Comparison of ENCODE assay signal across 19 cellular contexts in genomic region chr5:160260006-160260775, GRCh38. TPM values are rescaled to one million over a fixed set of nuclear protein-coding genes. Genes with fewer than 3 reads are reported as not detected.
DNase-seq lines count a peak whose midpoint lies in the region; ATAC-seq and TF ChIP-seq lines count a peak whose summit lies in the region.
"Had no signal": no experiment of that assay in that cellular context is flagged by ENCODE, and none has a peak within 500 bp of the region (broad histone marks: within the 10 kb centered on the region; RNA-seq: fewer than 3 reads in every experiment).

No MANE protein-coding gene starts in this region.

- TF ChIP-seq CTCF in neural crest cell (conservative IDR thresholded peaks at IDR 0.05), result no peak

- H3K4me1 Mint-ChIP-seq in stimulated activated naive CD8-positive, alpha-beta T cell treated with anti-CD3 and anti-CD28 coated beads, Interleukin-15, amount 100 ng/mL, for 72 hours, result peaks cover 5% of the 10 kb centered on the region
- H3K4me1 Mint-ChIP-seq in neural crest cell, result peaks cover 45% of the 10 kb centered on the region
- H3K4me1 Mint-ChIP-seq: activated CD8-positive, alpha-beta memory T cell treated with anti-CD3 and anti-CD28 coated beads, Interleukin-2, amount 10 ng/mL, durations not matched to agents 7 days and 5 days had no signal

- peak overlapping the region; percentile 19 for H3K27ac ChIP-seq in ectodermal cell (ENCODE audit: insufficient read depth, low read depth, low read length, poor library complexity, severe bottlenecking)
- H3K27ac ChIP-seq in aorta (ENCODE audit: low read depth in 1 of 2, low read length in 2 of 2), result no peak overlapping the region
- H3K27ac ChIP-seq: A549, pancreas had no signal

- peaks cover 37% of the 10 kb centered on the region for H3K4me1 ChIP-seq in ectodermal cell (ENCODE audit: control insufficient read depth, insufficient read depth, low read length)
- no peaks in the 10 kb centered on the region for H3K4me1 ChIP-seq in aorta (ENCODE audit: control insufficient read depth in 1 of 2, insufficient read depth in 2 of 2, low read length in 2 of 2)
- H3K4me1 ChIP-seq: A549, pancreas had no signal

- no peak for DNase-seq in stimulated activated naive CD8-positive, alpha-beta T cell treated with anti-CD3 and anti-CD28 coated beads, Interleukin-15, amount 100 ng/mL, for 72 hours
- DNase-seq in stimulated activated naive CD8-positive, alpha-beta T cell treated with anti-CD3 and anti-CD28 coated beads, Interleukin-15, Interleukin-2, amounts not matched to agents 100 U/mL and 50 U/mL, for 24 hours, result no peak
- no peak for DNase-seq in neural crest cell (ENCODE audit: low read depth, low spot score)
- DNase-seq in aorta, result no peak
- DNase-seq in amniotic stem cell (lab: John Stamatoyannopoulos, UW), result no peak
- DNase-seq in left colon, result no peak
- no peak for DNase-seq in NCI-H2107 treated with DMSO at 0.1 percent for 48 hours (lab: John Stamatoyannopoulos, UW; ENCODE audit: unreplicated experiment)
- DNase-seq: activated CD8-positive, alpha-beta memory T cell treated with anti-CD3 and anti-CD28 coated beads, Interleukin-2, amount 10 ng/mL, durations not matched to agents 7 days and 5 days; activated effector memory CD4-positive, alpha-beta T cell treated with anti-CD3 and anti-CD28 coated beads, Interleukin-2, amount 50 U/mL, for 16 hours; CD8-positive, alpha-beta T cell; NCI-H1694; pancreas had no signal

- H3K9me3 ChIP-seq in ectodermal cell (ENCODE audit: control insufficient read depth, low read length) (no peaks in the 10 kb centered on the region), aorta (ENCODE audit: control insufficient read depth, low read length) (no peaks in the 10 kb centered on the region)
- H3K9me3 ChIP-seq: A549, heart left ventricle, pancreas had no signal

- H3K4me3 ChIP-seq in ectodermal cell (ENCODE audit: insufficient read depth, low read depth, low read length), result no peak overlapping the region
- H3K4me3 ChIP-seq in aorta (ENCODE audit: low read length in 2 of 2), result no peak overlapping the region
- H3K4me3 ChIP-seq: A549, heart left ventricle, pancreas, smooth muscle cell had no signal

- H3K27me3 Mint-ChIP-seq in stimulated activated naive CD8-positive, alpha-beta T cell treated with anti-CD3 and anti-CD28 coated beads, Interleukin-15, amount 100 ng/mL, for 72 hours, result peaks cover 28% of the 10 kb centered on the region
- H3K27me3 Mint-ChIP-seq in neural crest cell (ENCODE audit: low read depth), result no peaks in the 10 kb centered on the region

- intact Hi-C loops in aorta (cut with DNase I) (no loop called here), left colon (cut with DNase I, micrococcal nuclease) (no loop called here)

- ATAC-seq in stimulated activated naive CD8-positive, alpha-beta T cell treated with anti-CD3 and anti-CD28 coated beads, Interleukin-15, amount 100 ng/mL, for 72 hours, result peak; percentile 29
- no peak for ATAC-seq in stimulated activated naive CD8-positive, alpha-beta T cell treated with anti-CD3 and anti-CD28 coated beads, Interleukin-15, Interleukin-2, amounts not matched to agents 100 U/mL and 50 U/mL, for 24 hours
- ATAC-seq in aorta (ENCODE audit: low FRiP score) (peak; percentile 8), left colon (no peak)
- ATAC-seq: activated CD8-positive, alpha-beta memory T cell treated with anti-CD3 and anti-CD28 coated beads, Interleukin-2, amount 10 ng/mL, durations not matched to agents 7 days and 5 days; CD8-positive, alpha-beta T cell had no signal

- peak overlapping the region in 1 of 2 donors; percentile 56 for H3K27ac Mint-ChIP-seq in stimulated activated naive CD8-positive, alpha-beta T cell treated with anti-CD3 and anti-CD28 coated beads, Interleukin-15, amount 100 ng/mL, for 72 hours
- peak overlapping the region; percentile 78 for H3K27ac Mint-ChIP-seq in neural crest cell (ENCODE audit: unreplicated experiment)
- H3K27ac Mint-ChIP-seq: activated CD8-positive, alpha-beta memory T cell treated with anti-CD3 and anti-CD28 coated beads, Interleukin-2, amount 10 ng/mL, durations not matched to agents 7 days and 5 days; CD8-positive, alpha-beta T cell had no signal

- WGBS in ectodermal cell, 2 experiments, result 72 to 74% methylated on average over 14 of the region's 14 CpGs
- 96% methylated on average over 14 of the region's 14 CpGs for WGBS in aorta, 2 donors

- H3K36me3 Mint-ChIP-seq in neural crest cell (ENCODE audit: low read depth), result peaks cover 16% of the 10 kb centered on the region
- H3K36me3 Mint-ChIP-seq: activated CD8-positive, alpha-beta memory T cell treated with anti-CD3 and anti-CD28 coated beads, Interleukin-2, amount 10 ng/mL, durations not matched to agents 7 days and 5 days; CD8-positive, alpha-beta T cell had no signal

- H3K36me3 ChIP-seq in ectodermal cell (ENCODE audit: control insufficient read depth, insufficient read depth, low read length), result peaks cover 4% of the 10 kb centered on the region
- no peaks in the 10 kb centered on the region for H3K36me3 ChIP-seq in aorta (ENCODE audit: control insufficient read depth in 1 of 2, insufficient read depth in 2 of 2, low read length in 1 of 2)
- H3K36me3 ChIP-seq: pancreas had no signal

- no peaks in the 10 kb centered on the region for H3K9me3 Mint-ChIP-seq in stimulated activated naive CD8-positive, alpha-beta T cell treated with anti-CD3 and anti-CD28 coated beads, Interleukin-15, amount 100 ng/mL, for 72 hours
- no peaks in the 10 kb centered on the region for H3K9me3 Mint-ChIP-seq in neural crest cell
- H3K9me3 Mint-ChIP-seq: CD8-positive, alpha-beta T cell had no signal

- H3K27me3 ChIP-seq in ectodermal cell (ENCODE audit: control insufficient read depth, insufficient read depth, low read length, poor library complexity, severe bottlenecking) (no peaks in the 10 kb centered on the region), aorta (ENCODE audit: control insufficient read depth in 1 of 2, insufficient read depth in 2 of 2, low read length in 1 of 2) (no peaks in the 10 kb centered on the region)
- H3K27me3 ChIP-seq: heart left ventricle, pancreas had no signal

- no peak overlapping the region for H3K4me3 Mint-ChIP-seq in stimulated activated naive CD8-positive, alpha-beta T cell treated with anti-CD3 and anti-CD28 coated beads, Interleukin-15, amount 100 ng/mL, for 72 hours
- H3K4me3 Mint-ChIP-seq in neural crest cell, result no peak overlapping the region
- H3K4me3 Mint-ChIP-seq: activated CD8-positive, alpha-beta memory T cell treated with anti-CD3 and anti-CD28 coated beads, Interleukin-2, amount 10 ng/mL, durations not matched to agents 7 days and 5 days; CD8-positive, alpha-beta T cell had no signal

RNA-seq across cellular contexts. Expression of gene FABP6, which starts 30.9 kb away (rescaled TPM):
- polyA plus RNA-seq in ectodermal cell (2013, experiment 1 of 4), result 2.2 TPM
- 1.1 TPM for polyA plus RNA-seq in ectodermal cell (2013, experiment 2 of 4)
- 1.1 TPM for polyA plus RNA-seq in ectodermal cell (2013, experiment 3 of 4)
- 1.0 TPM for polyA plus RNA-seq in ectodermal cell (2013, experiment 4 of 4)
- total RNA-seq in neural crest cell, result 1.3 and 1.5 TPM in 2 replicates
- total RNA-seq in aorta, result not detected
- not detected for polyA plus RNA-seq in aorta
- not detected for total RNA-seq in left colon
- total RNA-seq: activated CD8-positive, alpha-beta memory T cell treated with anti-CD3 and anti-CD28 coated beads, Interleukin-2, amount 10 ng/mL, durations not matched to agents 7 days and 5 days; CD8-positive, alpha-beta T cell; kidney; mucosa of gallbladder; pancreas; smooth muscle cell; T-helper 2 cell treated with Interferon-gamma antibody and Interleukin-4, amounts not matched to agents 100 ng/mL and 5 ng/mL, for 36 hours had no signal
- polyA plus RNA-seq: pancreas had no signal

RNA-seq across cellular contexts. Expression of gene CCNJL, which starts 52.2 kb away (rescaled TPM):
- 26.8 TPM for polyA plus RNA-seq in ectodermal cell (2013, experiment 1 of 4)
- polyA plus RNA-seq in ectodermal cell (2013, experiment 2 of 4), result 31.7 TPM
- polyA plus RNA-seq in ectodermal cell (2013, experiment 3 of 4), result 20.9 TPM
- polyA plus RNA-seq in ectodermal cell (2013, experiment 4 of 4), result 26.2 TPM
- 28.7 and 29.7 TPM in 2 replicates for total RNA-seq in neural crest cell
- 1 to 10 TPM; 2.6 to 3.5 TPM for total RNA-seq in aorta
- under 1 TPM in 1 of 2 donors, not detected in 1; 0.18 TPM for polyA plus RNA-seq in aorta
- 10 to 100 TPM; 19.0 to 27.7 TPM for total RNA-seq in left colon
- total RNA-seq: CD8-positive, alpha-beta T cell; T-helper 2 cell treated with Interferon-gamma antibody and Interleukin-4, amounts not matched to agents 100 ng/mL and 5 ng/mL, for 36 hours had no signal

Comparison
In these comparisons a context has a peak if more than half of its experiments do, and no peak if none do; other contexts are left out.
1. ATAC-seq: peak in stimulated activated naive CD8-positive, alpha-beta T cell treated with anti-CD3 and anti-CD28 coated beads, Interleukin-15, amount 100 ng/mL, for 72 hours (single experiment) and aorta (single experiment); none in stimulated activated naive CD8-positive, alpha-beta T cell treated with anti-CD3 and anti-CD28 coated beads, Interleukin-15, Interleukin-2, amounts not matched to agents 100 U/mL and 50 U/mL, for 24 hours (single experiment) and left colon (single experiment).